ENCODE assay signal across 28 cellular contexts in genomic region chr13:28049215-28049614, GRCh38.
DNase-seq lines count a peak whose midpoint lies in the region; ATAC-seq lines count a peak whose summit lies in the region.
"Had no signal": no experiment of that assay in that cellular context is flagged by ENCODE, and none has a peak within 500 bp of the region (broad histone marks: within the 10 kb centered on the region; RNA-seq: fewer than 3 reads in every experiment).

No MANE protein-coding gene starts in this region.

- H3K4me3 ChIP-seq in HUES48 (ENCODE audit: low read depth, low read length) (no peak overlapping the region), endocrine pancreas (ENCODE audit: control insufficient read depth, insufficient read depth, low read length) (peak overlapping the region; percentile 22)
- H3K4me3 ChIP-seq: esophagus muscularis mucosa, gastrocnemius medialis, lung, thoracic aorta had no signal

- H3K36me3 ChIP-seq in HUES48 (ENCODE audit: control insufficient read depth, insufficient read depth, low read length), result no peaks in the 10 kb centered on the region
- no peaks in the 10 kb centered on the region for H3K36me3 ChIP-seq in endocrine pancreas (ENCODE audit: control insufficient read depth, insufficient read depth, low read length)
- H3K36me3 ChIP-seq: brain microvascular endothelial cell, esophagus muscularis mucosa, gastrocnemius medialis, thoracic aorta had no signal

- H3K9ac ChIP-seq in HUES48 (ENCODE audit: low read depth, low read length) (no peak overlapping the region), endocrine pancreas (ENCODE audit: control insufficient read depth, insufficient read depth, low read length) (no peak overlapping the region)

- H3K4me1 ChIP-seq in HUES48 (ENCODE audit: control insufficient read depth, insufficient read depth, low read length), result peaks cover 30% of the 10 kb centered on the region
- no peaks in the 10 kb centered on the region for H3K4me1 ChIP-seq in endocrine pancreas (ENCODE audit: control insufficient read depth, insufficient read depth, low read length)
- H3K4me1 ChIP-seq: esophagus muscularis mucosa, gastrocnemius medialis had no signal

- no peak for ATAC-seq in GM18858 (IDR thresholded peaks at IDR 0.05; ENCODE audit: unreplicated experiment)
- ATAC-seq: gastrocnemius medialis; HCT116; PC-3; stimulated activated naive B cell treated with anti-CD40 and anti-IgM and Interleukin-4, amounts not matched to agents 10 μg/mL and 1 μg/mL and 100 μg/mL, for 72 hours had no signal

- H3K9me3 ChIP-seq in HUES48 (ENCODE audit: control insufficient read depth, insufficient read depth, low read length) (no peaks in the 10 kb centered on the region), endocrine pancreas (ENCODE audit: control insufficient read depth, low read length) (no peaks in the 10 kb centered on the region)
- H3K9me3 ChIP-seq: esophagus muscularis mucosa, gastrocnemius medialis, thoracic aorta had no signal

- DNase-seq in COLO668 (lab: John Stamatoyannopoulos, UW; ENCODE audit: unreplicated experiment), result peak; percentile 49
- DNase-seq in NCI-H345 treated with DMSO at 0.1 percent for 48 hours (lab: John Stamatoyannopoulos, UW; ENCODE audit: unreplicated experiment), result peak; percentile 2
- no peak for DNase-seq in GDM1 (lab: John Stamatoyannopoulos, UW)
- no peak for DNase-seq in foreskin melanocyte
- no peak for DNase-seq in HUDEP-2 (lab: John Stamatoyannopoulos, UW; ENCODE audit: unreplicated experiment in 76 of 76)
- DNase-seq: 8988T; activated T-cell treated with anti-CD3 and anti-CD28 coated beads, Interleukin-2, amount 50 U/mL, for 1 hour; AML-193; brain microvascular endothelial cell; effector memory CD4-positive, alpha-beta T cell; gastrocnemius medialis; hypothalamus; Kasumi-1; NCI-H1092; NCI-H2081 treated with DMSO at 0.1 percent for 48 hours; NCI-H774; PC-3; Right ventricle myocardium superior; stimulated activated CD4-positive, alpha-beta T cell treated with anti-CD3 and anti-CD28 coated beads, Interleukin-1b, Interleukin-23, amount 100 ng/mL, for 48 hours; stimulated activated naive B cell treated with anti-CD40 and anti-IgM and Interleukin-4, amounts not matched to agents 10 μg/mL and 1 μg/mL and 100 μg/mL, for 72 hours; T1000 had no signal

- peak overlapping the region; percentile 90 for H3K27ac ChIP-seq in HUES48 (ENCODE audit: low read depth, low read length)
- H3K27ac ChIP-seq: brain microvascular endothelial cell, esophagus muscularis mucosa, gastrocnemius medialis, thoracic aorta had no signal

- H3K27me3 ChIP-seq in HUES48 (ENCODE audit: control insufficient read depth, insufficient read depth, low read length) (no peaks in the 10 kb centered on the region), endocrine pancreas (ENCODE audit: control insufficient read depth, insufficient read depth, low read length) (no peaks in the 10 kb centered on the region)
- H3K27me3 ChIP-seq: gastrocnemius medialis had no signal

Comparison
In these comparisons a context has a peak if more than half of its experiments do, and no peak if none do; other contexts are left out.
1. DNase-seq: peak in COLO668 (single experiment) and NCI-H345 treated with DMSO at 0.1 percent for 48 hours (single experiment); none in GDM1 (single experiment), foreskin melanocyte (single experiment) and HUDEP-2 (0 of 76).